In the genomic region with DNA sequence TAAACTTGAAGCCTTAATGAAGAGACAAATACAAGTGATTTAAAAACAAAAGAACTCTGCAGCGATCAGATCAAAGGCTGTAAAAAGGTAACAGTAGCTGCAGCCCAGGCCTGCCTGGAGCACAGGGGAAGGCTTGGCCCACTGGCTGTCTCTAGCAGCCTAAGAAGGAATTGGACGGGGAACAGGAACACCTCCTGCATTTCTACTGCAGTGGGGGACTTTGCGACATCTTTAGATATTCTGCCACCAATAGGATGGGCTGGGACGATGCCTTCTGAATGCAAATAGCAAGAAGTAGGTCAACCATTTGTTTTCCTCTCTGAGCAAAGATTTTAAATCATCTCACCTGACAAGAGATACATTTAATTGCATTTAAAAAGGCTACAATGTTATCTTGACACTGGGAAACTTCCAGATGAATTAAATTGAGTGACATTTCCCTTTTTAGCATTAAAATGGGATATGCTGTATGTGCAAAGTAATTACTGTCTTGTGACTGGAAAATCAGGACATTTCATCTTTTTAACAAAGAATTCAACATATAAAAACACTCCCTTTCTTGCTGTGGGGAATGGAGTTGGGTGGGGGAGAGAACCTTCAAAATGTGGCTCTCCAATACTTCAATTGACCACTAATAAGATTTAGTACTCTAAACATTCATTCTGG, we compare ENCODE assay signal across 21 cellular contexts.
DNase-seq lines count a peak whose midpoint lies in the region; FAIRE-seq and TF ChIP-seq lines count a peak whose summit lies in the region.
"Had no signal": no experiment of that assay in that cellular context is flagged by ENCODE, and none has a peak within 500 bp of the region (broad histone marks: within the 10 kb centered on the region; RNA-seq: fewer than 3 reads in every experiment).

No MANE protein-coding gene starts in this region.

- peak overlapping the region in 5 of 8 donors; percentile 22 to 69 (median 67) for H3K27ac Mint-ChIP-seq in CD8-positive, alpha-beta memory T cell
- H3K27ac Mint-ChIP-seq: nephron progenitor cell, progenitor cell of endocrine pancreas had no signal

- no peak for DNase-seq in CD8-positive, alpha-beta memory T cell
- DNase-seq in NB4 (ENCODE audit: low read depth): peak; percentile 1
- peak; percentile 6 for DNase-seq in cerebellar cortex (ENCODE audit: low spot score)
- no peak for DNase-seq in neuronal stem cell (ENCODE audit: low spot score)
- no peak for DNase-seq in epidermal melanocyte (ENCODE audit: insufficient read length, low spot score)
- DNase-seq in hepatocyte (ENCODE audit: low spot score): no peak
- no peak for DNase-seq in RCC 7860 (ENCODE audit: low spot score)
- DNase-seq: activated CD4-positive, alpha-beta T cell treated with anti-CD3 and anti-CD28 coated beads, Interleukin-2, amount 50 U/mL, for 1 hour; activated effector memory CD4-positive, alpha-beta T cell treated with Interleukin-2 at 50 U/mL for 16 hours; DMS 273 treated with DMSO at 0.1 percent for 48 hours; NCI-H69; nephron progenitor cell; RPMI8226; sigmoid colon; thyroid gland; WERI-Rb-1 had no signal

- no peak for TF ChIP-seq CTCF in NB4 (IDR thresholded peaks at IDR 0.05; ENCODE audit: low read depth, low read length)
- no peak for TF ChIP-seq CTCF in hepatocyte (IDR thresholded peaks at IDR 0.05; ENCODE audit: poor library complexity)

- H3K9ac ChIP-seq in neuronal stem cell (ENCODE audit: low read depth, low read length, poor library complexity): no peak overlapping the region
- H3K9ac ChIP-seq: KMS-11 had no signal

- peaks cover 20 to 44% (median 34%) of the 10 kb centered on the region in 3 donors for H3K4me1 Mint-ChIP-seq in CD8-positive, alpha-beta memory T cell

- H4K8ac ChIP-seq in neuronal stem cell (ENCODE audit: low read depth, low read length): no peak overlapping the region

- no peaks in the 10 kb centered on the region for H3K79me2 ChIP-seq in hepatocyte

- no peak overlapping the region for H3K18ac ChIP-seq in neuronal stem cell (ENCODE audit: low read length)

- no peak for FAIRE-seq in RCC 7860 (lab: Jason Lieb, UNC)
- FAIRE-seq: keratinocyte had no signal

- no peak for TF ChIP-seq POLR2A in NB4 (IDR thresholded peaks at IDR 0.05; ENCODE audit: extremely low read depth, insufficient read length)

- H3K27me3 ChIP-seq in CD8-positive, alpha-beta memory T cell (ENCODE audit: insufficient read depth, low read length, poor library complexity, severe bottlenecking): no peaks in the 10 kb centered on the region
- H3K27me3 ChIP-seq in neuronal stem cell (ENCODE audit: control insufficient read depth in 3 of 3, insufficient read depth in 3 of 3, low read depth in 1 of 3, low read length in 3 of 3) (no peaks in the 10 kb centered on the region), hepatocyte (no peaks in the 10 kb centered on the region)
- H3K27me3 ChIP-seq: sigmoid colon, thyroid gland had no signal

- no peaks in the 10 kb centered on the region for H3K9me2 ChIP-seq in hepatocyte (replicated peaks; ENCODE audit: insufficient read depth)

- H3K36me3 ChIP-seq in CD8-positive, alpha-beta memory T cell (ENCODE audit: insufficient read depth, low read length): no peaks in the 10 kb centered on the region
- H3K36me3 ChIP-seq in neuronal stem cell (replicated peaks in 1 of 2; ENCODE audit: control insufficient read depth in 2 of 2, insufficient read depth in 2 of 2, low read length in 2 of 2): no peaks in the 10 kb centered on the region
- H3K36me3 ChIP-seq in hepatocyte (replicated peaks; ENCODE audit: insufficient read depth, low read depth): no peaks in the 10 kb centered on the region
- H3K36me3 ChIP-seq: breast epithelium, sigmoid colon, thyroid gland, WERI-Rb-1 had no signal

- no peak overlapping the region for H3K4me2 ChIP-seq in neuronal stem cell (ENCODE audit: insufficient read depth, low read length, poor library complexity, severe bottlenecking)
- no peak overlapping the region for H3K4me2 ChIP-seq in hepatocyte
- H3K4me2 ChIP-seq: KMS-11 had no signal

- H2AK5ac ChIP-seq in neuronal stem cell (ENCODE audit: low read depth, low read length): no peak overlapping the region

- H3K27me3 Mint-ChIP-seq in CD8-positive, alpha-beta memory T cell: peaks cover 0 to 4% of the 10 kb centered on the region in 2 donors
- H3K27me3 Mint-ChIP-seq: progenitor cell of endocrine pancreas had no signal

- no peak overlapping the region for H3K4me3 ChIP-seq in CD8-positive, alpha-beta memory T cell (ENCODE audit: low read length)
- no peak overlapping the region for H3K4me3 ChIP-seq in NB4 (ENCODE audit: low read depth, low read length)
- no peak overlapping the region for H3K4me3 ChIP-seq in neuronal stem cell (ENCODE audit: low read length in 2 of 2)
- H3K4me3 ChIP-seq in hepatocyte: no peak overlapping the region
- H3K4me3 ChIP-seq: breast epithelium, sigmoid colon, thyroid gland had no signal

- no peaks in the 10 kb centered on the region for H3K4me1 ChIP-seq in CD8-positive, alpha-beta memory T cell (ENCODE audit: insufficient read depth, low read length)
- H3K4me1 ChIP-seq in neuronal stem cell (ENCODE audit: control insufficient read depth in 2 of 2, insufficient read depth in 1 of 2, low read depth in 1 of 2, low read length in 2 of 2): peaks cover 11 to 21% of the 10 kb centered on the region in 2 donors
- no peaks in the 10 kb centered on the region for H3K4me1 ChIP-seq in hepatocyte (ENCODE audit: insufficient read depth)
- H3K4me1 ChIP-seq: breast epithelium, sigmoid colon, thyroid gland had no signal

- H3K27ac ChIP-seq in CD8-positive, alpha-beta memory T cell (ENCODE audit: low read depth, low read length): no peak overlapping the region
- H3K27ac ChIP-seq in neuronal stem cell (replicated peaks; ENCODE audit: low read length) (peak overlapping the region; percentile 67), hepatocyte (no peak overlapping the region)
- H3K27ac ChIP-seq: breast epithelium, C4-2B, KMS-11, sigmoid colon, thyroid gland, WERI-Rb-1 had no signal

- H2BK120ac ChIP-seq in neuronal stem cell (ENCODE audit: low read depth, low read length): no peak overlapping the region

- no peak overlapping the region for H3K4ac ChIP-seq in neuronal stem cell (ENCODE audit: low read length)

- H3K9me3 Mint-ChIP-seq in CD8-positive, alpha-beta memory T cell: no peaks in the 10 kb centered on the region

- H4K20me1 ChIP-seq in hepatocyte (ENCODE audit: insufficient read depth, poor library complexity, severe bottlenecking): no peaks in the 10 kb centered on the region

- CTCF ChIA-PET in CD8-positive, alpha-beta memory T cell (lab: Charles Lee): interaction anchor here (1.7 kb wide), 1 partner anchor 12 kb away, joined by 4 read pairs; no protein-coding TSS in a partner anchor

- no peak overlapping the region for H2BK12ac ChIP-seq in neuronal stem cell (ENCODE audit: low read length)

- no peak overlapping the region for H2BK5ac ChIP-seq in neuronal stem cell (ENCODE audit: low read length)

- peak overlapping the region; percentile 31 for H2AFZ ChIP-seq in neuronal stem cell (ENCODE audit: low read length)
- H2AFZ ChIP-seq in hepatocyte: no peak overlapping the region

- H3K4me3 Mint-ChIP-seq in CD8-positive, alpha-beta memory T cell: no peak overlapping the region
- H3K4me3 Mint-ChIP-seq: nephron progenitor cell had no signal

- no peak overlapping the region for H3K14ac ChIP-seq in neuronal stem cell (ENCODE audit: low read length)

- H3K23ac ChIP-seq in neuronal stem cell (ENCODE audit: low read depth, low read length, poor library complexity): no peak overlapping the region

- no CpG with 5 or more reads among the region's 4 CpGs for WGBS in neuronal stem cell (ENCODE audit: extremely low coverage in 2 of 2, insufficient read length in 2 of 2, insufficient replicate concordance in 1 of 2), 2 donors
- 73% methylated on average over 4 of the region's 4 CpGs for WGBS in hepatocyte (ENCODE audit: low lambda C conversion rate, missing lambda C conversion rate)

- H3K36me3 Mint-ChIP-seq in CD8-positive, alpha-beta memory T cell: peaks cover 0 to 16% (median 0%) of the 10 kb centered on the region in 3 donors

- no peaks in the 10 kb centered on the region for H3K9me3 ChIP-seq in CD8-positive, alpha-beta memory T cell (ENCODE audit: low read length)
- H3K9me3 ChIP-seq in neuronal stem cell (replicated peaks in 1 of 2; ENCODE audit: control insufficient read depth in 2 of 2, insufficient read depth in 1 of 2, low read depth in 1 of 2, low read length in 2 of 2) (no peaks in the 10 kb centered on the region), hepatocyte (ENCODE audit: low read depth) (no peaks in the 10 kb centered on the region)
- H3K9me3 ChIP-seq: breast epithelium, sigmoid colon, thyroid gland had no signal

- no peak overlapping the region for H4K91ac ChIP-seq in neuronal stem cell (ENCODE audit: low read depth, low read length, poor library complexity)

- H3K79me1 ChIP-seq in neuronal stem cell (ENCODE audit: low read depth, low read length): no peaks in the 10 kb centered on the region

- H2BK15ac ChIP-seq in neuronal stem cell (ENCODE audit: low read length): no peak overlapping the region

- POLR2A ChIA-PET in CD8-positive, alpha-beta memory T cell (lab: Charles Lee): no interaction called here

Comparison
In these comparisons a context has a peak if more than half of its experiments do, and no peak if none do; other contexts are left out.
1. DNase-seq: peak in NB4 (single experiment) and cerebellar cortex (single experiment); none in CD8-positive, alpha-beta memory T cell (0 of 5), neuronal stem cell (single experiment), epidermal melanocyte (single experiment), hepatocyte (single experiment) and RCC 7860 (single experiment).